Comparison of ENCODE assay signal across 8 cellular contexts in genomic region chr12:32400114-32400672, GRCh38. TPM values are rescaled to one million over a fixed set of nuclear protein-coding genes. Genes with fewer than 3 reads are reported as not detected.
DNase-seq lines count a peak whose midpoint lies in the region; ATAC-seq and TF ChIP-seq lines count a peak whose summit lies in the region.

No MANE protein-coding gene starts in this region.

- no peak for TF ChIP-seq CTCF in GM06990 (IDR thresholded peaks at IDR 0.05; ENCODE audit: insufficient read depth, low read length, poor library complexity, severe bottlenecking)

- peaks cover 9% of the 10 kb centered on the region for H3K4me1 ChIP-seq in effector memory CD4-positive, alpha-beta T cell (ENCODE audit: control insufficient read depth, insufficient read depth, low read length, poor library complexity, severe bottlenecking)
- H3K4me1 ChIP-seq in muscle layer of duodenum (ENCODE audit: control insufficient read depth in 1 of 2, insufficient read depth in 2 of 2, low read length in 2 of 2), result peaks cover 0 to 6% of the 10 kb centered on the region in 2 donors

- no peaks in the 10 kb centered on the region for H3K36me3 ChIP-seq in GM06990 (ENCODE audit: control insufficient read depth, insufficient read depth, low read length)
- H3K36me3 ChIP-seq in effector memory CD4-positive, alpha-beta T cell (ENCODE audit: control insufficient read depth, insufficient read depth, low read length), result no peaks in the 10 kb centered on the region
- no peaks in the 10 kb centered on the region for H3K36me3 ChIP-seq in muscle layer of duodenum (ENCODE audit: control insufficient read depth in 1 of 2, insufficient read depth in 2 of 2, low read length in 2 of 2)

- H3K27ac ChIP-seq in effector memory CD4-positive, alpha-beta T cell (ENCODE audit: insufficient read depth, low read length, poor library complexity, severe bottlenecking), result no peak overlapping the region
- peak overlapping the region; percentile 83 for H3K27ac ChIP-seq in muscle layer of duodenum (ENCODE audit: low read length)

- DNase-seq in GM06990 (ENCODE audit: extremely low read depth, insufficient read length) (no peak), NCI-H526 treated with DMSO at 0.1 percent for 48 hours (lab: John Stamatoyannopoulos, UW) (peak; percentile 75), H4 (ENCODE audit: low spot score) (no peak)
- no peak for DNase-seq in effector memory CD4-positive, alpha-beta T cell
- DNase-seq in stimulated activated CD4-positive, alpha-beta T cell treated with anti-CD3 and anti-CD28 coated beads, Interleukin-4, amount 100 ng/mL, for 4 hours, result no peak
- DNase-seq in activated CD4-positive, CD25-positive, alpha-beta regulatory T cell treated with anti-CD3 and anti-CD28 coated beads, Interleukin-2, amount 50 U/mL, for 72 hours, result no peak

- H3K27me3 ChIP-seq in GM06990 (replicated peaks; ENCODE audit: control insufficient read depth, insufficient read depth, low read length) (no peaks in the 10 kb centered on the region), muscle layer of duodenum (ENCODE audit: low read depth, low read length) (peaks cover 6% of the 10 kb centered on the region)
- H3K27me3 ChIP-seq in effector memory CD4-positive, alpha-beta T cell (replicated peaks; ENCODE audit: control insufficient read depth, insufficient read depth, low read length, poor library complexity, severe bottlenecking), result peaks cover 7% of the 10 kb centered on the region

- ATAC-seq in GM18511 (IDR thresholded peaks at IDR 0.05; ENCODE audit: unreplicated experiment), result no peak

- peak overlapping the region; percentile 62 for H3K4me3 ChIP-seq in GM06990 (replicated peaks; ENCODE audit: low read depth, low read length)
- H3K4me3 ChIP-seq in effector memory CD4-positive, alpha-beta T cell (ENCODE audit: insufficient read depth, low read depth, low read length, poor library complexity, severe bottlenecking), result peak overlapping the region; percentile 67
- peak overlapping the region; percentile 67 to 84 for H3K4me3 ChIP-seq in muscle layer of duodenum (ENCODE audit: low read depth in 1 of 2, low read length in 2 of 2)

- no peaks in the 10 kb centered on the region for H3K9me3 ChIP-seq in effector memory CD4-positive, alpha-beta T cell (ENCODE audit: control insufficient read depth, low read length)
- no peaks in the 10 kb centered on the region for H3K9me3 ChIP-seq in muscle layer of duodenum (ENCODE audit: control insufficient read depth in 1 of 2, low read length in 2 of 2)

RNA-seq across cellular contexts. Expression of gene FGD4, which starts 0.8 kb away (rescaled TPM):
- total RNA-seq in H4 (2014; rRNA removed; shearing (Covaris generic)), result 1.4 and 2.2 TPM in 2 replicates
